In the genomic region with DNA sequence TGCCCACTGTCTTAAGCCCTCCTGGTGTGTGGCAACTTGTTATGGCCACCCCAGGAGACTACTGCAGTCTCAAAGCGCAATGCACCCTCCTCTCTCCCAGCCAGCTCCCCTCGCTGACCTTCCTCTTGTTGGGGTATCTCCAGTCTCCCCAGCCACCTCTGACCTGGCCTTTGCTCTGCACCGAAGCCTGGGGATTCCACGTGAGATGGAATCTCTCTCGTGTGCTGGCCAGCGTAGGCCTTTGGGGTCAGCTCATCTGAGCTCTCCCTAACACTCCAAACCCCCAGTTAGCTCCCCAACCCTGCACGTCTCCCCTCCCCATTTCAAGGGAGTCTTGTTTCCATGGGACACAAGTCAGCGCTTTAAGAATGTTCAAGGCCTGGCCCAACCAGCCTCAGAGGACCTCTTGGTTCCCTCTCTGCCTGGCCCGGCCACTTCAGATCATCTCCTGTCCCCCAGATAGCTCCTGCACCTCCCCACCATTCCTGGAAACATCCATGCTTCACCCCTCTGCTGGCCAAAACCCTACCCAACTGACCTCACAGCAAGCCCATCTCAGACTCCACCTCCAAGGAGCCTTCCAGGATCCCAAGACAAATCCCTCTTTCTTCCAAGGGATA, we compare ENCODE assay signal across 12 cellular contexts. TPM values are rescaled to one million over a fixed set of nuclear protein-coding genes. Genes with fewer than 3 reads are reported as not detected.
DNase-seq lines count a peak whose midpoint lies in the region; ATAC-seq and TF ChIP-seq lines count a peak whose summit lies in the region.
"Had no signal": no experiment of that assay in that cellular context is flagged by ENCODE, and none has a peak within 500 bp of the region (broad histone marks: within the 10 kb centered on the region; RNA-seq: fewer than 3 reads in every experiment).

No MANE protein-coding gene starts in this region.

- H3K27ac Mint-ChIP-seq in naive thymus-derived CD4-positive, alpha-beta T cell: peak overlapping the region; percentile 60 to 97 (median 94)
- H3K27ac Mint-ChIP-seq in type B pancreatic cell: peak overlapping the region; percentile 13

- peaks cover 0 to 17% (median 4%) of the 10 kb centered on the region in 5 donors for H3K36me3 Mint-ChIP-seq in naive thymus-derived CD4-positive, alpha-beta T cell
- H3K36me3 Mint-ChIP-seq in type B pancreatic cell: peaks cover 7% of the 10 kb centered on the region

- H3K4me1 Mint-ChIP-seq in naive thymus-derived CD4-positive, alpha-beta T cell: peaks cover 82 to 100% (median 100%) of the 10 kb centered on the region in 7 donors
- H3K4me1 Mint-ChIP-seq in type B pancreatic cell (ENCODE audit: unreplicated experiment): peaks cover 58% of the 10 kb centered on the region

- peaks cover 55 to 100% (median 100%) of the 10 kb centered on the region in 12 donors for H3K4me1 ChIP-seq in heart left ventricle
- H3K4me1 ChIP-seq in naive thymus-derived CD4-positive, alpha-beta T cell (ENCODE audit: control insufficient read depth in 2 of 2, insufficient read depth in 2 of 2, low read length in 2 of 2): peaks cover 66 to 97% of the 10 kb centered on the region in 2 donors
- H3K4me1 ChIP-seq: SJCRH30 had no signal

- H3K36me3 ChIP-seq in heart left ventricle: peaks cover 0 to 10% (median 0%) of the 10 kb centered on the region in 9 donors
- H3K36me3 ChIP-seq in naive thymus-derived CD4-positive, alpha-beta T cell (ENCODE audit: control insufficient read depth in 2 of 3, insufficient read depth in 3 of 3, low read length in 3 of 3): no peaks in the 10 kb centered on the region
- H3K36me3 ChIP-seq: SJCRH30 had no signal

- H3K9me3 Mint-ChIP-seq in naive thymus-derived CD4-positive, alpha-beta T cell: peaks cover 0 to 4% (median 0%) of the 10 kb centered on the region in 11 donors
- no peaks in the 10 kb centered on the region for H3K9me3 Mint-ChIP-seq in type B pancreatic cell

- ATAC-seq in heart left ventricle (no peak), left cardiac atrium (no peak), GM18505 (IDR thresholded peaks at IDR 0.05; ENCODE audit: unreplicated experiment) (no peak)
- no peak for ATAC-seq in naive thymus-derived CD4-positive, alpha-beta T cell

- CTCF ChIA-PET in naive thymus-derived CD4-positive, alpha-beta T cell (lab: Charles Lee): interaction anchor here (0.7 to 1.5 kb wide), 3 partner anchors 9 to 21 kb away, joined by 3 to 6 read pairs (median 3); partner anchors contain the start of gene ITPRIP

- DNase-seq in heart left ventricle (no peak), left cardiac atrium (no peak), type B pancreatic cell (ENCODE audit: extremely low spot score, unreplicated experiment) (no peak), T1000 (lab: John Stamatoyannopoulos, UW) (no peak), NK-92 (lab: John Stamatoyannopoulos, UW; ENCODE audit: unreplicated experiment) (no peak)
- no peak for DNase-seq in naive thymus-derived CD4-positive, alpha-beta T cell
- DNase-seq: Caco-2; NCI-H1105; SJCRH30; stimulated activated CD4-positive, alpha-beta T cell treated with anti-CD3 and anti-CD28 coated beads, Interleukin-4, amount 100 ng/mL, for 1 hour had no signal

- no peaks in the 10 kb centered on the region for H3K9me3 ChIP-seq in heart left ventricle
- no peaks in the 10 kb centered on the region for H3K9me3 ChIP-seq in naive thymus-derived CD4-positive, alpha-beta T cell (ENCODE audit: control insufficient read depth in 2 of 3, low read length in 3 of 3)
- H3K9me3 ChIP-seq: Caco-2, SJCRH30 had no signal

- TF ChIP-seq POLR2A in heart left ventricle (IDR thresholded peaks at IDR 0.05) (no peak), GM18505 (IDR thresholded peaks at IDR 0.05; ENCODE audit: borderline replicate concordance, extremely low read depth, insufficient read depth, insufficient read length) (no peak)

- peak overlapping the region; percentile 34 to 93 (median 86) for H3K4me3 Mint-ChIP-seq in naive thymus-derived CD4-positive, alpha-beta T cell
- peak overlapping the region; percentile 34 for H3K4me3 Mint-ChIP-seq in type B pancreatic cell

- intact Hi-C loops in heart left ventricle (cut with DNase I): loop anchor here in 1 of 10 donors (2.0 kb wide), 1 partner anchor 16 kb away; no protein-coding TSS in a partner anchor
- intact Hi-C loops in left cardiac atrium (cut with DNase I): loop anchor here in 1 of 2 donors (2.0 kb wide), 1 partner anchor 16 kb away; no protein-coding TSS in a partner anchor
- intact Hi-C loops in naive thymus-derived CD4-positive, alpha-beta T cell (cut with micrococcal nuclease): loop anchor here (5.0 kb wide), 2 partner anchors 205 to 410 kb away; partner anchors contain the start of genes SFR1 (in 1 of the 2) and STN1 (in 1 of the 2)

- no peaks in the 10 kb centered on the region for H3K27me3 Mint-ChIP-seq in naive thymus-derived CD4-positive, alpha-beta T cell
- no peaks in the 10 kb centered on the region for H3K27me3 Mint-ChIP-seq in type B pancreatic cell

- H3K4me3 ChIP-seq in heart left ventricle: peak overlapping the region in 8 of 12 donors; percentile 21 to 50 (median 35)
- no peak overlapping the region for H3K4me3 ChIP-seq in naive thymus-derived CD4-positive, alpha-beta T cell (ENCODE audit: low read length)
- H3K4me3 ChIP-seq: SJCRH30 had no signal

- TF ChIP-seq CTCF in heart left ventricle (IDR thresholded peaks at IDR 0.05) (no peak), type B pancreatic cell (conservative IDR thresholded peaks at IDR 0.05) (no peak)

- no peaks in the 10 kb centered on the region for H3K27me3 ChIP-seq in heart left ventricle
- H3K27me3 ChIP-seq in naive thymus-derived CD4-positive, alpha-beta T cell (ENCODE audit: control insufficient read depth in 2 of 2, insufficient read depth in 2 of 2, low read length in 2 of 2): no peaks in the 10 kb centered on the region
- H3K27me3 ChIP-seq: SJCRH30 had no signal

- POLR2A ChIA-PET in naive thymus-derived CD4-positive, alpha-beta T cell (lab: Charles Lee): interaction anchor here (0.6 to 5.9 kb wide), 6 partner anchors 10 to 71 kb away, joined by 3 to 60 read pairs (median 3); partner anchors contain the start of gene ITPRIP

- WGBS in heart left ventricle, 4 donors: 83 to 89% (median 85%) methylated on average over 9 of the region's 9 CpGs

- H3K27ac ChIP-seq in heart left ventricle (peak overlapping the region; percentile 89 to 100 (median 99)), cingulate gyrus (ENCODE audit: low read depth, low read length) (peak overlapping the region; percentile 50)
- peak overlapping the region; percentile 78 for H3K27ac ChIP-seq in naive thymus-derived CD4-positive, alpha-beta T cell (ENCODE audit: low read depth, low read length)
- H3K27ac ChIP-seq: SJCRH30 had no signal

RNA-seq across cellular contexts. Expression of gene ITPRIP, which starts 11.2 kb away (rescaled TPM):
- total RNA-seq in heart left ventricle: 10 to 100 TPM; 18.4 to 90.2 (median 27.7) TPM
- polyA plus RNA-seq in heart left ventricle: 10 to 100 TPM; 19.3 to 70.0 TPM
- total RNA-seq in left cardiac atrium: 10 to 100 TPM; 45.4 to 90.7 TPM
- total RNA-seq in naive thymus-derived CD4-positive, alpha-beta T cell: 100 to 1,000 TPM in 1 of 5 experiments, 10 to 100 TPM in 4; 20.0 to 129 (median 27.8) TPM
- 10 to 100 TPM; 17.8 to 18.0 TPM for polyA plus RNA-seq in naive thymus-derived CD4-positive, alpha-beta T cell
- 8.5 and 19.9 TPM in 2 replicates for total RNA-seq in type B pancreatic cell (ENCODE audit: low replicate concordance)

RNA-seq across cellular contexts. Expression of gene CFAP58, which starts 26.5 kb away (rescaled TPM):
- total RNA-seq in heart left ventricle: 1 to 10 TPM; 1.2 to 4.9 (median 3.2) TPM
- 1 to 10 TPM in 1 of 2 donors, under 1 TPM in 1; 0.62 to 2.2 TPM for polyA plus RNA-seq in heart left ventricle
- total RNA-seq in left cardiac atrium: 1 to 10 TPM; 2.4 to 3.8 TPM
- total RNA-seq in naive thymus-derived CD4-positive, alpha-beta T cell: under 1 TPM in 1 of 5 experiments, not detected in 4; 0.17 TPM
- not detected for polyA plus RNA-seq in naive thymus-derived CD4-positive, alpha-beta T cell
- 0.24 and 0.34 TPM in 2 replicates for total RNA-seq in type B pancreatic cell (ENCODE audit: low replicate concordance)
- total RNA-seq: Caco-2, SJCRH30 had no signal

RNA-seq across cellular contexts. Expression of gene GSTO2, which starts 58.1 kb away (rescaled TPM):
- total RNA-seq in heart left ventricle: 1 to 10 TPM in 2 of 9 donors, under 1 TPM in 7; 0.59 to 1.9 (median 0.94) TPM
- under 1 TPM; 0.46 to 0.61 TPM for polyA plus RNA-seq in heart left ventricle
- under 1 TPM; 0.82 to 0.92 TPM for total RNA-seq in left cardiac atrium
- 1 to 10 TPM; 1.1 to 2.5 (median 1.4) TPM for total RNA-seq in naive thymus-derived CD4-positive, alpha-beta T cell
- 1 to 10 TPM; 1.0 to 1.3 TPM for polyA plus RNA-seq in naive thymus-derived CD4-positive, alpha-beta T cell
- 2.8 and 8.2 TPM in 2 replicates for total RNA-seq in type B pancreatic cell (ENCODE audit: low replicate concordance)
